ENCODE assay signal across 15 cellular contexts in genomic region chr10:821322-821721, GRCh38.
A peak's percentile ranks its signal among the peaks of the same experiment; 100 is the strongest.
DNase-seq lines count a peak whose midpoint lies in the region; ATAC-seq, FAIRE-seq and TF ChIP-seq lines count a peak whose summit lies in the region.
"Had no signal": no experiment of that assay in that cellular context is flagged by ENCODE, and none has a peak within 500 bp of the region (broad histone marks: within the 10 kb centered on the region; RNA-seq: fewer than 3 reads in every experiment).

No MANE protein-coding gene starts in this region.

- H3K9me3 Mint-ChIP-seq in naive thymus-derived CD4-positive, alpha-beta T cell, result peaks cover 0 to 2% (median 0%) of the 10 kb centered on the region in 11 donors

- POLR2A ChIA-PET in BJ (lab: Charles Lee), result no interaction called here
- POLR2A ChIA-PET in naive thymus-derived CD4-positive, alpha-beta T cell (lab: Charles Lee), result no interaction called here

- H3K27me3 ChIP-seq in BJ (ENCODE audit: control insufficient read depth, insufficient read depth, low read length), result no peaks in the 10 kb centered on the region
- H3K27me3 ChIP-seq in naive thymus-derived CD4-positive, alpha-beta T cell (ENCODE audit: control insufficient read depth in 2 of 2, insufficient read depth in 2 of 2, low read length in 2 of 2), result no peaks in the 10 kb centered on the region
- no peaks in the 10 kb centered on the region for H3K27me3 ChIP-seq in small intestine (ENCODE audit: control insufficient read depth in 2 of 2, insufficient read depth in 2 of 2, low read length in 2 of 2)

- H3K4me1 Mint-ChIP-seq in naive thymus-derived CD4-positive, alpha-beta T cell, result peaks cover 6 to 33% (median 18%) of the 10 kb centered on the region in 7 donors

- CTCF ChIA-PET in BJ (lab: Yijun Ruan, JAX), result no interaction called here
- CTCF ChIA-PET in naive thymus-derived CD4-positive, alpha-beta T cell (lab: Charles Lee), result no interaction called here

- H3K9me3 ChIP-seq in naive thymus-derived CD4-positive, alpha-beta T cell (ENCODE audit: control insufficient read depth in 2 of 3, low read length in 3 of 3), result no peaks in the 10 kb centered on the region
- no peaks in the 10 kb centered on the region for H3K9me3 ChIP-seq in small intestine (ENCODE audit: control insufficient read depth, low read depth)

- no peak overlapping the region for H3K27ac ChIP-seq in naive thymus-derived CD4-positive, alpha-beta T cell (ENCODE audit: low read depth, low read length)
- H3K27ac ChIP-seq in small intestine (ENCODE audit: low read depth in 1 of 2, low read length in 1 of 2), result no peak overlapping the region
- H3K27ac ChIP-seq: skin epidermis had no signal

- H3K4me1 ChIP-seq in naive thymus-derived CD4-positive, alpha-beta T cell (ENCODE audit: control insufficient read depth in 2 of 2, insufficient read depth in 2 of 2, low read length in 2 of 2), result peaks cover 0 to 5% of the 10 kb centered on the region in 2 donors
- H3K4me1 ChIP-seq in small intestine (ENCODE audit: control insufficient read depth in 2 of 2, insufficient read depth in 1 of 2, low read depth in 1 of 2, low read length in 1 of 2), result no peaks in the 10 kb centered on the region

- intact Hi-C loops in naive thymus-derived CD4-positive, alpha-beta T cell (cut with micrococcal nuclease), result no loop called here

- no peak for ATAC-seq in naive thymus-derived CD4-positive, alpha-beta T cell
- ATAC-seq in HG03097 (IDR thresholded peaks at IDR 0.05; ENCODE audit: low FRiP score, unreplicated experiment), result no peak

- FAIRE-seq in frontal cortex (lab: Jason Lieb, UNC), result no peak
- FAIRE-seq in small intestine (lab: Jason Lieb, UNC), result no peak
- FAIRE-seq: endometrium, GM18507 had no signal

- H3K4me3 Mint-ChIP-seq in naive thymus-derived CD4-positive, alpha-beta T cell, result no peak overlapping the region

- H3K4me3 ChIP-seq in BJ (ENCODE audit: low read depth, low read length) (no peak overlapping the region), small intestine (ENCODE audit: low read depth in 1 of 2, low read length in 2 of 2) (no peak overlapping the region)
- no peak overlapping the region for H3K4me3 ChIP-seq in naive thymus-derived CD4-positive, alpha-beta T cell (ENCODE audit: low read length)
- H3K4me3 ChIP-seq: skin epidermis had no signal

- H3K27ac Mint-ChIP-seq in naive thymus-derived CD4-positive, alpha-beta T cell, result peak overlapping the region; percentile 43 to 81 (median 56)

- TF ChIP-seq CTCF in BJ (IDR thresholded peaks at IDR 0.05; ENCODE audit: insufficient read depth, low read depth, low read length), result no peak

- WGBS in small intestine, 3 donors, result 73 to 86% (median 80%) methylated on average over 5 of the region's 5 CpGs

- H3K27me3 Mint-ChIP-seq in naive thymus-derived CD4-positive, alpha-beta T cell, result no peaks in the 10 kb centered on the region

- H3K36me3 Mint-ChIP-seq in naive thymus-derived CD4-positive, alpha-beta T cell, result peaks cover 20 to 56% (median 35%) of the 10 kb centered on the region in 5 donors

- DNase-seq in BJ (ENCODE audit: low read depth), result peak; percentile 9
- peak; percentile 37 for DNase-seq in GM04503 (ENCODE audit: low read depth)
- peak; percentile 24 for DNase-seq in astrocyte of the hippocampus (ENCODE audit: low read depth, low spot score)
- DNase-seq in naive thymus-derived CD4-positive, alpha-beta T cell, result no peak
- no peak for DNase-seq in frontal cortex (ENCODE audit: low spot score in 2 of 2)
- no peak for DNase-seq in small intestine
- DNase-seq in NCI-H2196 (lab: John Stamatoyannopoulos, UW; ENCODE audit: unreplicated experiment), result no peak
- DNase-seq: activated CD4-positive, alpha-beta T cell treated with anti-CD3 and anti-CD28 coated beads for 4 hours; amniotic stem cell; DMS79; NCI-H69 had no signal

- peaks cover 45% of the 10 kb centered on the region for H3K36me3 ChIP-seq in BJ (ENCODE audit: control insufficient read depth, insufficient read depth, low read length)
- peaks cover 11 to 95% (median 23%) of the 10 kb centered on the region in 3 experiments for H3K36me3 ChIP-seq in naive thymus-derived CD4-positive, alpha-beta T cell (ENCODE audit: control insufficient read depth in 2 of 3, insufficient read depth in 3 of 3, low read length in 3 of 3)
- peaks cover 18 to 30% of the 10 kb centered on the region in 2 donors for H3K36me3 ChIP-seq in small intestine (ENCODE audit: control insufficient read depth in 2 of 2, insufficient read depth in 2 of 2, low read length in 2 of 2)

Comparison
In these comparisons a context has a peak if more than half of its experiments do, and no peak if none do; other contexts are left out.
1. DNase-seq: peak in BJ (single experiment), GM04503 (single experiment) and astrocyte of the hippocampus (single experiment); none in naive thymus-derived CD4-positive, alpha-beta T cell (0 of 9), frontal cortex (0 of 2), small intestine (single experiment) and NCI-H2196 (single experiment).